In genomic region chr9:133360400-133361393, GRCh38 we compare ENCODE assay signal across 9 cellular contexts. TPM values are rescaled to one million over a fixed set of nuclear protein-coding genes. Genes with fewer than 3 reads are reported as not detected.
DNase-seq lines count a peak whose midpoint lies in the region; ATAC-seq, FAIRE-seq and TF ChIP-seq lines count a peak whose summit lies in the region.
"Had no signal": no experiment of that assay in that cellular context is flagged by ENCODE, and none has a peak within 500 bp of the region (broad histone marks: within the 10 kb centered on the region; RNA-seq: fewer than 3 reads in every experiment).

No MANE protein-coding gene starts in this region.

- no peak for FAIRE-seq in GM12891 (lab: Jason Lieb, UNC)
- no peak for FAIRE-seq in GM12878 (lab: Jason Lieb, UNC)

- H3K4me3 ChIP-seq in NB4 (ENCODE audit: low read depth, low read length) = no peak overlapping the region
- H3K4me3 ChIP-seq in GM12878 = no peak overlapping the region

- no peaks in the 10 kb centered on the region for H3K9me3 Mint-ChIP-seq in nephron

- no peak overlapping the region for H3K9ac ChIP-seq in GM12878 (ENCODE audit: control insufficient read depth, insufficient read depth, low read length)

- peaks cover 28 to 39% of the 10 kb centered on the region in 2 experiments for H3K36me3 ChIP-seq in GM12878 (ENCODE audit: control insufficient read depth in 2 of 2, insufficient read depth in 2 of 2, low read length in 1 of 2)

- TF ChIP-seq RAD21 in GM12878 (IDR thresholded peaks at IDR 0.05; ENCODE audit: insufficient read depth, low read depth, low read length) = no peak

- peak overlapping the region in 2 of 3 experiments; percentile 40 to 51 for H3K4me3 Mint-ChIP-seq in nephron

- SMC1A ChIA-PET in GM12878 (lab: Charles Lee; ENCODE audit: uncharacterized antibody, unreplicated experiment) = no interaction called here

- no peaks in the 10 kb centered on the region for H3K27me3 ChIP-seq in GM12878 (replicated peaks in 1 of 2; ENCODE audit: control insufficient read depth in 2 of 2, insufficient read depth in 2 of 2, low read length in 1 of 2)

- no peaks in the 10 kb centered on the region for H3K27me3 Mint-ChIP-seq in nephron (ENCODE audit: low read depth)

- peaks cover 52% of the 10 kb centered on the region for H3K36me3 Mint-ChIP-seq in nephron (ENCODE audit: low read depth)

- no peaks in the 10 kb centered on the region; the same call in none of the 2 replicates for H3K4me1 ChIP-seq in GM12878 (ENCODE audit: control insufficient read depth, insufficient read depth, low read length)

- in situ Hi-C loops in GM12878 (cut with MboI) = no loop called here

- TF ChIP-seq CTCF in NB4 (IDR thresholded peaks at IDR 0.05; ENCODE audit: low read depth, low read length) (no peak), GM12878 (IDR thresholded peaks at IDR 0.05 in 2 of 3, conservative IDR thresholded peaks at IDR 0.05 in 1 of 3; ENCODE audit: control insufficient read depth in 2 of 3, extremely low read depth in 1 of 3, insufficient read depth in 1 of 3, low read depth in 3 of 3, low read length in 3 of 3) (no peak), nephron (IDR thresholded peaks at IDR 0.05; ENCODE audit: unreplicated experiment in 3 of 3) (no peak)

- TF ChIP-seq POLR2A in GM12891 (IDR thresholded peaks at IDR 0.05; ENCODE audit: low read depth, low read length) (no peak; the same call in 1 of the 2 replicates), NB4 (IDR thresholded peaks at IDR 0.05; ENCODE audit: extremely low read depth, insufficient read length) (peak; percentile 5), GM12878 (IDR thresholded peaks at IDR 0.05; ENCODE audit: low read depth, low read length) (peak; percentile 64)

- POLR2A ChIA-PET in GM12878 (lab: Charles Lee) = interaction anchor here (0.9 kb wide), 1 partner anchor 14 kb away, joined by 5 read pairs; no protein-coding TSS in a partner anchor

- H2AFZ ChIP-seq in GM12878 (ENCODE audit: control insufficient read depth, low read depth, low read length) = no peak overlapping the region

- intact Hi-C loops in GM12878 (cut with micrococcal nuclease; ENCODE audit: unreplicated experiment) = no loop called here

- H3K4me2 ChIP-seq in GM12878 (ENCODE audit: control insufficient read depth, insufficient read depth) = no peak overlapping the region

- no peak for ATAC-seq in GM12878
- ATAC-seq in GM18868 (IDR thresholded peaks at IDR 0.05; ENCODE audit: unreplicated experiment) = no peak
- no peak for ATAC-seq in GM18873 (IDR thresholded peaks at IDR 0.05; ENCODE audit: low FRiP score, unreplicated experiment)

- no peak for DNase-seq in GM12891 (ENCODE audit: insufficient read length, low spot score)
- DNase-seq in NB4 (ENCODE audit: low read depth) = no peak
- no peak for DNase-seq in GM12878 (ENCODE audit: low read depth, low spot score)
- no peak for DNase-seq in dedifferentiated amniotic fluid mesenchymal stem cell (ENCODE audit: extremely low spot score)
- DNase-seq: activated CD8-positive, alpha-beta memory T cell treated with anti-CD3 and anti-CD28 coated beads, Interleukin-2, amount 50 U/mL, for 4 hours; midbrain had no signal

- TF ChIP-seq EP300 in GM12878 (IDR thresholded peaks at IDR 0.05; ENCODE audit: borderline replicate concordance in 1 of 2, control insufficient read depth in 1 of 2, low read depth in 2 of 2, low read length in 2 of 2) = no peak

- H4K20me1 ChIP-seq in GM12878 (ENCODE audit: control insufficient read depth, insufficient read depth) = peaks cover 1% of the 10 kb centered on the region; the same call in 1 of the 2 replicates

- WGBS in GM12878 (ENCODE audit: insufficient coverage, insufficient replicate concordance, low lambda C conversion rate, missing lambda C conversion rate) = 74% methylated on average over 21 of the region's 21 CpGs

- RAD21 ChIA-PET in GM12878 (lab: Charles Lee; ENCODE audit: unreplicated experiment) = no interaction called here

- no peak overlapping the region for H3K27ac ChIP-seq in GM12878 (ENCODE audit: control insufficient read depth, insufficient read depth)

- H3K27ac Mint-ChIP-seq in nephron = peak overlapping the region in 1 of 3 experiments; percentile 6

- peaks cover 58% of the 10 kb centered on the region for H3K4me1 Mint-ChIP-seq in nephron

- H3K9me3 ChIP-seq in GM12878 (replicated peaks; ENCODE audit: control insufficient read depth, insufficient read depth, low read length) = no peaks in the 10 kb centered on the region

- peaks cover 16% of the 10 kb centered on the region for H3K79me2 ChIP-seq in GM12878 (ENCODE audit: control insufficient read depth, insufficient read depth, low read length)

- CTCF ChIA-PET in GM12878 (lab: Yijun Ruan, JAX) = no interaction called here

- no TSS peak for BruUV-seq in GM12878 (replicated peaks; lab: Mats Ljungman, UMichigan)

RNA-seq across cellular contexts. Expression of gene SURF2, which starts 4.3 kb away (rescaled TPM):
- polyA plus RNA-seq in GM12891 (2012; ENCODE audit: low read depth, missing spikeins) = 25.9 TPM
- 1.2 and 2.0 TPM in 2 replicates for total RNA-seq in GM12878 (2013; cell fraction: nucleolus; rRNA removed)
- 25.6 and 31.3 TPM in 2 replicates for total RNA-seq in GM12878 (2014; rRNA removed)
- total RNA-seq in GM12878 (2014; rRNA removed; fragmentation: Illumina TruSeq; extraction: Trizol) = 12.8 and 18.2 TPM in 2 replicates
- total RNA-seq in GM12878 (2021) = 19.4 and 23.4 TPM in 2 replicates
- polyA plus RNA-seq in GM12878 (2011; ENCODE audit: low read depth) = 5.2 TPM
- polyA plus RNA-seq in GM12878 (2011; rRNA removed) = 7.5 and 12.1 TPM in 2 replicates
- 15.4 and 20.1 TPM in 2 replicates for polyA plus RNA-seq in GM12878 (2011; cell fraction: cytosol; rRNA removed)
- polyA plus RNA-seq in GM12878 (2011; cell fraction: nucleus; rRNA removed) = 13.5 and 21.6 TPM in 2 replicates
- polyA plus RNA-seq in GM12878 (2012) = 15.3 and 18.6 TPM in 2 replicates
- polyA plus RNA-seq in GM12878 (2014; fragmentation: Illumina TruSeq; extraction: Trizol) = 5.3 and 10.0 TPM in 2 replicates
- 1 to 10 TPM; 4.0 to 7.6 TPM for polyA plus RNA-seq in GM12878 (2014; fragmentation: Nextera tagmentation; extraction: Ambion mirVana)
- 37.3 and 42.5 TPM in 2 replicates for polyA plus RNA-seq in GM12878 (2014; rRNA removed)
- 10 to 100 TPM; 37.8 to 41.7 TPM for polyA plus RNA-seq in GM12878 (2016; fragmentation: Nextera tagmentation; extraction: Ambion mirVana)
- polyA minus RNA-seq in GM12878 (2011; rRNA and poly(A)+ RNA removed) = 4.0 and 6.0 TPM in 2 replicates
- 5.1 and 12.0 TPM in 2 replicates for polyA minus RNA-seq in GM12878 (2011; cell fraction: cytosol; rRNA and poly(A)+ RNA removed)
- polyA minus RNA-seq in GM12878 (2011; cell fraction: nucleus; rRNA and poly(A)+ RNA removed) = 2.8 and 6.6 TPM in 2 replicates

RNA-seq across cellular contexts. Expression of gene SURF1, which starts 4.4 kb away (rescaled TPM):
- polyA plus RNA-seq in GM12891 (2012; ENCODE audit: low read depth, missing spikeins) = 30.5 TPM
- 4.2 and 4.7 TPM in 2 replicates for total RNA-seq in GM12878 (2013; cell fraction: nucleolus; rRNA removed)
- total RNA-seq in GM12878 (2014; rRNA removed) = 20.1 and 23.1 TPM in 2 replicates
- total RNA-seq in GM12878 (2014; rRNA removed; fragmentation: Illumina TruSeq; extraction: Trizol) = 17.7 and 17.9 TPM in 2 replicates
- total RNA-seq in GM12878 (2021) = 27.6 and 27.9 TPM in 2 replicates
- 25.5 TPM for polyA plus RNA-seq in GM12878 (2011; ENCODE audit: low read depth)
- 25.4 and 31.6 TPM in 2 replicates for polyA plus RNA-seq in GM12878 (2011; rRNA removed)
- polyA plus RNA-seq in GM12878 (2011; cell fraction: cytosol; rRNA removed) = 29.4 and 32.3 TPM in 2 replicates
- polyA plus RNA-seq in GM12878 (2011; cell fraction: nucleus; rRNA removed) = 37.9 and 49.3 TPM in 2 replicates
- 23.0 and 23.6 TPM in 2 replicates for polyA plus RNA-seq in GM12878 (2012)
- polyA plus RNA-seq in GM12878 (2014; fragmentation: Illumina TruSeq; extraction: Trizol) = 21.2 and 22.8 TPM in 2 replicates
- polyA plus RNA-seq in GM12878 (2014; fragmentation: Nextera tagmentation; extraction: Ambion mirVana) = 10 to 100 TPM; 19.2 to 34.6 TPM
- 31.5 and 32.3 TPM in 2 replicates for polyA plus RNA-seq in GM12878 (2014; rRNA removed)
- polyA plus RNA-seq in GM12878 (2016; fragmentation: Nextera tagmentation; extraction: Ambion mirVana) = 10 to 100 TPM; 45.6 to 46.4 TPM
- polyA minus RNA-seq in GM12878 (2011; rRNA and poly(A)+ RNA removed) = 11.6 and 20.0 TPM in 2 replicates
- 4.4 and 4.9 TPM in 2 replicates for polyA minus RNA-seq in GM12878 (2011; cell fraction: cytosol; rRNA and poly(A)+ RNA removed)
- 6.4 and 7.1 TPM in 2 replicates for polyA minus RNA-seq in GM12878 (2011; cell fraction: nucleus; rRNA and poly(A)+ RNA removed)

RNA-seq across cellular contexts. Expression of gene RPL7A, which starts 12.7 kb away (rescaled TPM):
- 4,358 TPM for polyA plus RNA-seq in GM12891 (2012; ENCODE audit: low read depth, missing spikeins)
- total RNA-seq in GM12878 (2013; cell fraction: nucleolus; rRNA removed) = 311 and 335 TPM in 2 replicates
- total RNA-seq in GM12878 (2014; rRNA removed) = 3,012 and 3,152 TPM in 2 replicates
- total RNA-seq in GM12878 (2014; rRNA removed; fragmentation: Illumina TruSeq; extraction: Trizol) = 4,456 and 4,552 TPM in 2 replicates
- total RNA-seq in GM12878 (2021) = 3,952 and 4,036 TPM in 2 replicates
- 3,318 TPM for polyA plus RNA-seq in GM12878 (2011; ENCODE audit: low read depth)
- polyA plus RNA-seq in GM12878 (2011; rRNA removed) = 2,241 and 2,769 TPM in 2 replicates
- polyA plus RNA-seq in GM12878 (2011; cell fraction: cytosol; rRNA removed) = 3,977 and 4,009 TPM in 2 replicates
- polyA plus RNA-seq in GM12878 (2011; cell fraction: nucleus; rRNA removed) = 1,384 and 1,496 TPM in 2 replicates
- 3,660 and 4,993 TPM in 2 replicates for polyA plus RNA-seq in GM12878 (2012)
- 5,018 and 5,193 TPM in 2 replicates for polyA plus RNA-seq in GM12878 (2014; fragmentation: Illumina TruSeq; extraction: Trizol)
- 1,000 to 10,000 TPM; 3,258 to 3,500 TPM for polyA plus RNA-seq in GM12878 (2014; fragmentation: Nextera tagmentation; extraction: Ambion mirVana)
- 3,393 and 3,435 TPM in 2 replicates for polyA plus RNA-seq in GM12878 (2014; rRNA removed)
- 100 to 1,000 TPM; 917 to 932 TPM for polyA plus RNA-seq in GM12878 (2016; fragmentation: Nextera tagmentation; extraction: Ambion mirVana)
- 2,559 and 3,565 TPM in 2 replicates for polyA minus RNA-seq in GM12878 (2011; rRNA and poly(A)+ RNA removed)
- polyA minus RNA-seq in GM12878 (2011; cell fraction: cytosol; rRNA and poly(A)+ RNA removed) = 727 and 817 TPM in 2 replicates
- polyA minus RNA-seq in GM12878 (2011; cell fraction: nucleus; rRNA and poly(A)+ RNA removed) = 270 and 379 TPM in 2 replicates

RNA-seq across cellular contexts. Expression of gene MED22, which starts 12.8 kb away (rescaled TPM):
- polyA plus RNA-seq in GM12891 (2012; ENCODE audit: low read depth, missing spikeins) = 18.4 TPM
- 63.8 and 82.8 TPM in 2 replicates for total RNA-seq in GM12878 (2013; cell fraction: nucleolus; rRNA removed)
- total RNA-seq in GM12878 (2014; rRNA removed) = 21.5 and 25.5 TPM in 2 replicates
- total RNA-seq in GM12878 (2014; rRNA removed; fragmentation: Illumina TruSeq; extraction: Trizol) = 13.4 and 15.4 TPM in 2 replicates
- 31.8 and 35.4 TPM in 2 replicates for total RNA-seq in GM12878 (2021)
- 7.7 TPM for polyA plus RNA-seq in GM12878 (2011; ENCODE audit: low read depth)
- polyA plus RNA-seq in GM12878 (2011; rRNA removed) = 10.6 and 26.1 TPM in 2 replicates
- 25.1 and 37.3 TPM in 2 replicates for polyA plus RNA-seq in GM12878 (2011; cell fraction: cytosol; rRNA removed)
- 70.4 and 74.5 TPM in 2 replicates for polyA plus RNA-seq in GM12878 (2011; cell fraction: nucleus; rRNA removed)
- polyA plus RNA-seq in GM12878 (2012) = 16.0 and 18.8 TPM in 2 replicates
- 6.2 and 15.0 TPM in 2 replicates for polyA plus RNA-seq in GM12878 (2014; fragmentation: Illumina TruSeq; extraction: Trizol)
- polyA plus RNA-seq in GM12878 (2014; fragmentation: Nextera tagmentation; extraction: Ambion mirVana) = 1 to 10 TPM; 1.4 to 3.4 TPM
- 42.0 and 42.1 TPM in 2 replicates for polyA plus RNA-seq in GM12878 (2014; rRNA removed)
- 10 to 100 TPM; 24.3 to 25.0 TPM for polyA plus RNA-seq in GM12878 (2016; fragmentation: Nextera tagmentation; extraction: Ambion mirVana)
- 20.9 and 24.1 TPM in 2 replicates for polyA minus RNA-seq in GM12878 (2011; rRNA and poly(A)+ RNA removed)
- 5.6 and 6.7 TPM in 2 replicates for polyA minus RNA-seq in GM12878 (2011; cell fraction: cytosol; rRNA and poly(A)+ RNA removed)
- 12.9 and 26.4 TPM in 2 replicates for polyA minus RNA-seq in GM12878 (2011; cell fraction: nucleus; rRNA and poly(A)+ RNA removed)

RNA-seq across cellular contexts. Expression of gene SURF4, which starts 15.2 kb away (rescaled TPM):
- polyA plus RNA-seq in GM12891 (2012; ENCODE audit: low read depth, missing spikeins) = 64.3 TPM
- total RNA-seq in GM12878 (2013; cell fraction: nucleolus; rRNA removed) = 63.9 and 69.7 TPM in 2 replicates
- total RNA-seq in GM12878 (2014; rRNA removed) (119 and 120 TPM in 2 replicates), GM12878 (2014; rRNA removed; fragmentation: Illumina TruSeq; extraction: Trizol) (60.4 and 70.0 TPM in 2 replicates), GM12878 (2021) (95.3 and 107 TPM in 2 replicates)
- polyA plus RNA-seq in GM12878 (2011; ENCODE audit: low read depth) = 70.9 TPM
- polyA plus RNA-seq in GM12878 (2011; rRNA removed) (67.3 and 74.8 TPM in 2 replicates), GM12878 (2014; fragmentation: Illumina TruSeq; extraction: Trizol) (61.0 and 73.5 TPM in 2 replicates), GM12878 (2014; fragmentation: Nextera tagmentation; extraction: Ambion mirVana) (10 to 100 TPM in 1 of 2 experiments, 1 to 10 TPM in 1; 6.4 to 12.6 TPM), GM12878 (2014; rRNA removed) (82.6 and 83.9 TPM in 2 replicates), GM12878 (2016; fragmentation: Nextera tagmentation; extraction: Ambion mirVana) (100 to 1,000 TPM; 121 to 134 TPM)
- 89.9 and 91.2 TPM in 2 replicates for polyA plus RNA-seq in GM12878 (2011; cell fraction: cytosol; rRNA removed)
- polyA plus RNA-seq in GM12878 (2011; cell fraction: nucleus; rRNA removed) = 60.0 and 60.1 TPM in 2 replicates
- polyA plus RNA-seq in GM12878 (2012) = 82.5 and 103 TPM in 2 replicates
- 57.4 and 87.6 TPM in 2 replicates for polyA minus RNA-seq in GM12878 (2011; rRNA and poly(A)+ RNA removed)
- polyA minus RNA-seq in GM12878 (2011; cell fraction: cytosol; rRNA and poly(A)+ RNA removed) = 37.5 and 37.7 TPM in 2 replicates
- polyA minus RNA-seq in GM12878 (2011; cell fraction: nucleus; rRNA and poly(A)+ RNA removed) = 13.1 and 17.5 TPM in 2 replicates
